ENCODE assay signal across 8 cellular contexts in genomic region chr4:6991771-6992557, GRCh38. TPM values are rescaled to one million over a fixed set of nuclear protein-coding genes. Genes with fewer than 3 reads are reported as not detected.
DNase-seq lines count a peak whose midpoint lies in the region; ATAC-seq, FAIRE-seq and TF ChIP-seq lines count a peak whose summit lies in the region.

No MANE protein-coding gene starts in this region.

- no peaks in the 10 kb centered on the region for H3K9me3 Mint-ChIP-seq in HFFc6
- H3K9me3 Mint-ChIP-seq in astrocyte (ENCODE audit: unreplicated experiment), result no peaks in the 10 kb centered on the region

- no peak overlapping the region for H2AFZ ChIP-seq in ACC112 (ENCODE audit: low read length, unreplicated experiment)
- H2AFZ ChIP-seq in astrocyte (ENCODE audit: low read depth, low read length), result no peak overlapping the region
- no peak overlapping the region for H2AFZ ChIP-seq in HepG2 (ENCODE audit: low read length)

- peak overlapping the region; percentile 71 for H3K27ac ChIP-seq in ACC112 (ENCODE audit: low read depth, low read length)
- peak overlapping the region; percentile 56 for H3K27ac ChIP-seq in astrocyte (ENCODE audit: low read depth, low read length)
- H3K27ac ChIP-seq in HepG2 (ENCODE audit: extremely low read length, insufficient read depth, low read length), result no peak overlapping the region

- H3K27me3 ChIP-seq in ACC112 (ENCODE audit: insufficient read depth, low read length) (no peaks in the 10 kb centered on the region), astrocyte (ENCODE audit: insufficient read depth, low read length) (no peaks in the 10 kb centered on the region), HepG2 (ENCODE audit: control insufficient read depth in 1 of 2, insufficient read depth in 2 of 2, low read length in 2 of 2) (no peaks in the 10 kb centered on the region; a peak in 1 of 5 replicates)

- peaks cover 4% of the 10 kb centered on the region; the same call in 1 of the 2 replicates for H3K36me3 ChIP-seq in ACC112 (ENCODE audit: insufficient read depth, low read length)
- H3K36me3 ChIP-seq in astrocyte (ENCODE audit: insufficient read depth, low read length), result peaks cover 5% of the 10 kb centered on the region
- H3K36me3 ChIP-seq in HepG2 (replicated peaks in 1 of 2; ENCODE audit: control insufficient read depth in 1 of 2, insufficient read depth in 2 of 2, low read length in 2 of 2), result peaks cover 7 to 53% of the 10 kb centered on the region in 2 experiments; a peak in 4 of 5 replicates

- H3K4me2 ChIP-seq in astrocyte (ENCODE audit: low read length), result peak overlapping the region; percentile 80
- no peak overlapping the region for H3K4me2 ChIP-seq in HepG2 (ENCODE audit: low read depth, low read length)

- CTCF ChIA-PET in HepG2 (lab: Yijun Ruan, JAX; ENCODE audit: low intra/inter-chr PET ratio, low total read pairs), result no interaction called here

- no peak for TF ChIP-seq CTCF in HFFc6 (IDR thresholded peaks at IDR 0.05)
- TF ChIP-seq CTCF in astrocyte (IDR thresholded peaks at IDR 0.05; ENCODE audit: insufficient read depth, low read depth, low read length), result no peak
- TF ChIP-seq CTCF in HepG2 (CRISPR knock-in tag; IDR thresholded peaks at IDR 0.05), result no peak

- H3K79me2 ChIP-seq in ACC112 (ENCODE audit: control insufficient read depth, insufficient read depth, low read length, unreplicated experiment) (peaks cover 52% of the 10 kb centered on the region), astrocyte (ENCODE audit: insufficient read depth, low read length) (peaks cover 47% of the 10 kb centered on the region), HepG2 (ENCODE audit: insufficient read depth, low read length) (peaks cover 54% of the 10 kb centered on the region)

- H3K4me3 ChIP-seq in ACC112 (ENCODE audit: low read depth, low read length) (peak overlapping the region; percentile 65), astrocyte (ENCODE audit: insufficient read depth, low read depth, low read length) (no peak overlapping the region), HepG2 (replicated peaks in 1 of 3; ENCODE audit: insufficient read depth in 1 of 3, low read depth in 2 of 3, low read length in 3 of 3) (no peak overlapping the region)

- no TSS peak for BruUV-seq in HepG2 (replicated peaks; lab: Mats Ljungman, UMichigan)

- intact Hi-C loops in HepG2 (cut with micrococcal nuclease; ENCODE audit: unreplicated experiment), result no loop called here

- peak overlapping the region; percentile 80; the same call in 1 of the 2 replicates for H3K4me3 Mint-ChIP-seq in HFFc6
- H3K4me3 Mint-ChIP-seq in astrocyte (ENCODE audit: unreplicated experiment), result peak overlapping the region; percentile 62

- no peaks in the 10 kb centered on the region; the same call in none of the 2 replicates for H3K27me3 Mint-ChIP-seq in HFFc6 (ENCODE audit: insufficient read depth)
- no peaks in the 10 kb centered on the region for H3K27me3 Mint-ChIP-seq in astrocyte (ENCODE audit: low read depth, unreplicated experiment)

- TF ChIP-seq POLR2A in HepG2 (IDR thresholded peaks at IDR 0.05; ENCODE audit: insufficient read depth in 1 of 2, low read depth in 2 of 2, low read length in 2 of 2), result no peak

- TF ChIP-seq EP300 in HepG2 (IDR thresholded peaks at IDR 0.05; ENCODE audit: low read depth in 2 of 2, low read length in 2 of 2) (no peak), HepG2 (CRISPR knock-in tag; IDR thresholded peaks at IDR 0.05; ENCODE audit: borderline replicate concordance) (no peak)

- POLR2A ChIA-PET in HepG2 (lab: Yijun Ruan, JAX), result no interaction called here

- no peak for TF ChIP-seq RAD21 in HepG2 (CRISPR knock-in tag; IDR thresholded peaks at IDR 0.05)

- ATAC-seq in HepG2 (no peak), HG03378 (IDR thresholded peaks at IDR 0.05; ENCODE audit: unreplicated experiment) (no peak)

- 90% methylated on average over 12 of the region's 15 CpGs for WGBS in HepG2 (ENCODE audit: low lambda C conversion rate)

- in situ Hi-C loops in HepG2 (cut with HindIII; ENCODE audit: extremely low pct_ligation_motif_present, low pct_unique_long_range_greater_than_20kb), result no loop called here

- H3K36me3 Mint-ChIP-seq in HFFc6 (ENCODE audit: low read depth) (peaks cover 6% of the 10 kb centered on the region; the same call in 1 of the 2 replicates), astrocyte (ENCODE audit: low read depth, unreplicated experiment) (peaks cover 11% of the 10 kb centered on the region)

- H3K4me1 ChIP-seq in ACC112 (ENCODE audit: control insufficient read depth, insufficient read depth, low read length, unreplicated experiment) (peaks cover 20% of the 10 kb centered on the region), astrocyte (ENCODE audit: insufficient read depth, low read length) (peaks cover 27% of the 10 kb centered on the region), HepG2 (ENCODE audit: insufficient read depth, low read length) (peaks cover 21% of the 10 kb centered on the region)

- H4K20me1 ChIP-seq in astrocyte (ENCODE audit: insufficient read depth, low read length) (peaks cover 64% of the 10 kb centered on the region), HepG2 (ENCODE audit: insufficient read depth, low read length) (peaks cover 29% of the 10 kb centered on the region)

- DNase-seq in HFFc6, result peak; percentile 76
- peak; percentile 94 for DNase-seq in astrocyte (ENCODE audit: low read depth)
- DNase-seq in HepG2 (ENCODE audit: low spot score), result no peak
- no peak for DNase-seq in NCI-H345 treated with DMSO at 0.1 percent for 48 hours (lab: John Stamatoyannopoulos, UW; ENCODE audit: unreplicated experiment)
- no peak for DNase-seq in GM19240 (ENCODE audit: insufficient read length, low spot score)
- DNase-seq in NCI-H510A (lab: John Stamatoyannopoulos, UW), result no peak

- FAIRE-seq in astrocyte (lab: Jason Lieb, UNC), result no peak
- no peak for FAIRE-seq in HepG2 (lab: Jason Lieb, UNC)

- H3K4me1 Mint-ChIP-seq in HFFc6 (ENCODE audit: low read depth), result peaks cover 53% of the 10 kb centered on the region
- peaks cover 33% of the 10 kb centered on the region for H3K4me1 Mint-ChIP-seq in astrocyte (ENCODE audit: low read depth, unreplicated experiment)

- no peaks in the 10 kb centered on the region for H3K9me3 ChIP-seq in astrocyte (ENCODE audit: insufficient read depth, low read depth, low read length)
- no peaks in the 10 kb centered on the region for H3K9me3 ChIP-seq in HepG2 (ENCODE audit: low read length)

- H3K9ac ChIP-seq in astrocyte (ENCODE audit: low read length), result peak overlapping the region; percentile 62
- no peak overlapping the region for H3K9ac ChIP-seq in HepG2 (ENCODE audit: insufficient read depth, low read depth, low read length)

- H3K27ac Mint-ChIP-seq in HFFc6 (peak overlapping the region; percentile 87), astrocyte (ENCODE audit: unreplicated experiment) (peak overlapping the region; percentile 93)

TF ChIP-seq in HepG2, 621 proteins besides CTCF, POLR2A, EP300 and RAD21:
- TF ChIP-seq ZMYM3 (CRISPR knock-in tag; IDR thresholded peaks at IDR 0.05), result peak; percentile 42; the same call in 1 of the 2 replicates
- TF ChIP-seq ZNF629 (CRISPR knock-in tag; conservative IDR thresholded peaks at IDR 0.05), result peak; percentile 83
- no peak for TF ChIP-seq ZNF33A (CRISPR knock-in tag; IDR thresholded peaks at IDR 0.05; ENCODE audit: borderline replicate concordance)
- TF ChIP-seq EEA1 (CRISPR knock-in tag; IDR thresholded peaks at IDR 0.05; ENCODE audit: borderline replicate concordance), result no peak
- no peak for TF ChIP-seq FOXK2 (IDR thresholded peaks at IDR 0.05)
- TF ChIP-seq STAT5B (CRISPR knock-in tag; IDR thresholded peaks at IDR 0.05), result no peak

RNA-seq across cellular contexts. Expression of gene TADA2B, which starts 51.2 kb away (rescaled TPM):
- total RNA-seq in HFFc6 (2021; fragmentation: NEBNext Ultra II Directional; extraction: Animal tissue kit (Norgen Biotek cat#: 25700)), result 10 to 100 TPM; 15.5 to 19.9 (median 17.9) TPM
- total RNA-seq in astrocyte, result 18.0 and 19.8 TPM in 2 replicates
- 8.6 and 8.9 TPM in 2 replicates for total RNA-seq in HepG2 (2016; rRNA removed; fragmentation: Illumina TruSeq; extraction: Trizol)
- total RNA-seq in HepG2 (2016; cell fraction: cytosol; rRNA removed; fragmentation: Illumina TruSeq; extraction: Trizol; ENCODE audit: low read depth), result 2.2 and 3.1 TPM in 2 replicates
- 7.2 and 8.0 TPM in 2 replicates for total RNA-seq in HepG2 (2016; cell fraction: insoluble cytoplasmic fraction; rRNA removed; fragmentation: Illumina TruSeq; extraction: Trizol)
- total RNA-seq in HepG2 (2016; cell fraction: membrane; rRNA removed; fragmentation: Illumina TruSeq; extraction: Trizol), result 11.2 and 13.1 TPM in 2 replicates
- total RNA-seq in HepG2 (2016; cell fraction: nucleus; rRNA removed; fragmentation: Illumina TruSeq; extraction: Trizol), result 5.6 and 5.9 TPM in 2 replicates
- 4.6 and 5.1 TPM in 2 replicates for polyA plus RNA-seq in HepG2 (2011; rRNA removed)
- 5.0 and 5.2 TPM in 2 replicates for polyA plus RNA-seq in HepG2 (2011; cell fraction: cytosol; rRNA removed)
- polyA plus RNA-seq in HepG2 (2011; cell fraction: nucleus; rRNA removed), result 5.8 and 6.6 TPM in 2 replicates
- polyA plus RNA-seq in HepG2 (2012), result 8.0 and 9.4 TPM in 2 replicates
- 2.2 and 2.7 TPM in 2 replicates for polyA plus RNA-seq in HepG2 (2016; cell fraction: cytosol; fragmentation: Illumina TruSeq; extraction: Trizol; ENCODE audit: low read depth)
- 10.4 and 13.0 TPM in 2 replicates for polyA plus RNA-seq in HepG2 (2016; cell fraction: insoluble cytoplasmic fraction; fragmentation: Illumina TruSeq; extraction: Trizol; ENCODE audit: low read depth)
- polyA plus RNA-seq in HepG2 (2016; cell fraction: membrane; fragmentation: Illumina TruSeq; extraction: Trizol; ENCODE audit: low read depth), result 8.6 and 9.7 TPM in 2 replicates
- 10.6 and 12.8 TPM in 2 replicates for polyA plus RNA-seq in HepG2 (2016; cell fraction: nucleus; fragmentation: Illumina TruSeq; extraction: Trizol; ENCODE audit: insufficient read depth, low read depth)
- 6.9 and 14.2 TPM in 2 replicates for polyA minus RNA-seq in HepG2 (2011; rRNA and poly(A)+ RNA removed; ENCODE audit: low replicate concordance)
- polyA minus RNA-seq in HepG2 (2011; cell fraction: cytosol; rRNA and poly(A)+ RNA removed), result 3.9 and 5.1 TPM in 2 replicates
- polyA minus RNA-seq in HepG2 (2011; cell fraction: nucleus; rRNA and poly(A)+ RNA removed), result 5.9 and 6.6 TPM in 2 replicates

Comparison
In these comparisons a context has a peak if more than half of its experiments do, and no peak if none do; other contexts are left out.
1. DNase-seq: peak in HFFc6 (single experiment) and astrocyte (single experiment); none in HepG2 (single experiment), NCI-H345 treated with DMSO at 0.1 percent for 48 hours (single experiment), GM19240 (single experiment) and NCI-H510A (single experiment).